Comparison of ENCODE assay signal across 7 cellular contexts in genomic region chr2:230589497-230590015, GRCh38.
DNase-seq lines count a peak whose midpoint lies in the region; ATAC-seq lines count a peak whose summit lies in the region.

No MANE protein-coding gene starts in this region.

- no peak overlapping the region for H3K27ac ChIP-seq in neuronal stem cell (replicated peaks; ENCODE audit: low read length)

- H3K18ac ChIP-seq in neuronal stem cell (ENCODE audit: low read length) = no peak overlapping the region

- H2BK12ac ChIP-seq in neuronal stem cell (ENCODE audit: low read length) = no peak overlapping the region

- H4K8ac ChIP-seq in neuronal stem cell (ENCODE audit: low read depth, low read length) = no peak overlapping the region

- no peak overlapping the region for H3K14ac ChIP-seq in neuronal stem cell (ENCODE audit: low read length)

- H3K36me3 ChIP-seq in neuronal stem cell (replicated peaks in 1 of 2; ENCODE audit: control insufficient read depth in 2 of 2, insufficient read depth in 2 of 2, low read length in 2 of 2) = no peaks in the 10 kb centered on the region

- H3K4ac ChIP-seq in neuronal stem cell (ENCODE audit: low read length) = no peak overlapping the region

- H2AFZ ChIP-seq in neuronal stem cell (ENCODE audit: low read length) = no peak overlapping the region

- WGBS in neuronal stem cell (ENCODE audit: extremely low coverage in 2 of 2, insufficient read length in 2 of 2, insufficient replicate concordance in 1 of 2), 2 donors = no CpG with 5 or more reads among the region's 3 CpGs

- H3K4me2 ChIP-seq in neuronal stem cell (ENCODE audit: insufficient read depth, low read length, poor library complexity, severe bottlenecking) = no peak overlapping the region

- peaks cover 0 to 1% of the 10 kb centered on the region in 2 donors for H3K4me1 ChIP-seq in neuronal stem cell (ENCODE audit: control insufficient read depth in 2 of 2, insufficient read depth in 1 of 2, low read depth in 1 of 2, low read length in 2 of 2)

- H3K9me3 ChIP-seq in neuronal stem cell (replicated peaks in 1 of 2; ENCODE audit: control insufficient read depth in 2 of 2, insufficient read depth in 1 of 2, low read depth in 1 of 2, low read length in 2 of 2) = no peaks in the 10 kb centered on the region

- H2BK15ac ChIP-seq in neuronal stem cell (ENCODE audit: low read length) = no peak overlapping the region

- no peak overlapping the region for H3K9ac ChIP-seq in neuronal stem cell (ENCODE audit: low read depth, low read length, poor library complexity)

- H3K4me1 Mint-ChIP-seq in natural killer cell treated with Interleukin-12 subunit alpha and Interleukin-12 subunit beta and Interleukin-15 and Interleukin-18, amount 100 ng/mL, for 72 hours (ENCODE audit: low read depth in 2 of 2) = peaks cover 36 to 50% of the 10 kb centered on the region in 2 donors

- H3K27me3 Mint-ChIP-seq in natural killer cell treated with Interleukin-12 subunit alpha and Interleukin-12 subunit beta and Interleukin-15 and Interleukin-18, amount 100 ng/mL, for 72 hours = no peaks in the 10 kb centered on the region

- H2AK5ac ChIP-seq in neuronal stem cell (ENCODE audit: low read depth, low read length) = no peak overlapping the region

- peak overlapping the region; percentile 77 to 91 for H3K27ac Mint-ChIP-seq in natural killer cell treated with Interleukin-12 subunit alpha and Interleukin-12 subunit beta and Interleukin-15 and Interleukin-18, amount 100 ng/mL, for 72 hours

- no peaks in the 10 kb centered on the region for H3K79me1 ChIP-seq in neuronal stem cell (ENCODE audit: low read depth, low read length)

- no peak overlapping the region for H3K23ac ChIP-seq in neuronal stem cell (ENCODE audit: low read depth, low read length, poor library complexity)

- no peak overlapping the region for H3K4me3 ChIP-seq in neuronal stem cell (ENCODE audit: low read length in 2 of 2)

- no peak overlapping the region for H2BK120ac ChIP-seq in neuronal stem cell (ENCODE audit: low read depth, low read length)

- H3K9me3 Mint-ChIP-seq in natural killer cell treated with Interleukin-12 subunit alpha and Interleukin-12 subunit beta and Interleukin-15 and Interleukin-18, amount 100 ng/mL, for 72 hours = peaks cover 6% of the 10 kb centered on the region

- H3K36me3 Mint-ChIP-seq in natural killer cell treated with Interleukin-12 subunit alpha and Interleukin-12 subunit beta and Interleukin-15 and Interleukin-18, amount 100 ng/mL, for 72 hours = peaks cover 8% of the 10 kb centered on the region

- H2BK5ac ChIP-seq in neuronal stem cell (ENCODE audit: low read length) = no peak overlapping the region

- H4K91ac ChIP-seq in neuronal stem cell (ENCODE audit: low read depth, low read length, poor library complexity) = no peak overlapping the region

- peak; percentile 97 for ATAC-seq in GM18909 (IDR thresholded peaks at IDR 0.05; ENCODE audit: poor library complexity, unreplicated experiment)
- ATAC-seq in HG02588 (IDR thresholded peaks at IDR 0.05; ENCODE audit: unreplicated experiment) = peak; percentile 93
- ATAC-seq in natural killer cell treated with Interleukin-12 subunit alpha and Interleukin-12 subunit beta and Interleukin-15 and Interleukin-18, amount 100 ng/mL, for 72 hours = peak; percentile 69 to 88

- peak; percentile 94 for DNase-seq in MV-4-11 (lab: John Stamatoyannopoulos, UW)
- no peak for DNase-seq in natural killer cell treated with Interleukin-12 subunit alpha and Interleukin-12 subunit beta and Interleukin-15 and Interleukin-18, amount 100 ng/mL, for 72 hours (ENCODE audit: low spot score)
- no peak for DNase-seq in NCI-H82 treated with DMSO at 0.1 percent for 48 hours (lab: John Stamatoyannopoulos, UW; ENCODE audit: unreplicated experiment)
- DNase-seq in NCI-H2171 (lab: John Stamatoyannopoulos, UW) = no peak
- DNase-seq in neuronal stem cell (ENCODE audit: low spot score) = no peak

- no peaks in the 10 kb centered on the region for H3K27me3 ChIP-seq in neuronal stem cell (ENCODE audit: control insufficient read depth in 3 of 3, insufficient read depth in 3 of 3, low read depth in 1 of 3, low read length in 3 of 3)

- peak overlapping the region; percentile 54 for H3K4me3 Mint-ChIP-seq in natural killer cell treated with Interleukin-12 subunit alpha and Interleukin-12 subunit beta and Interleukin-15 and Interleukin-18, amount 100 ng/mL, for 72 hours
